14 cellular contexts compared by ENCODE assay signal in the genomic region with DNA sequence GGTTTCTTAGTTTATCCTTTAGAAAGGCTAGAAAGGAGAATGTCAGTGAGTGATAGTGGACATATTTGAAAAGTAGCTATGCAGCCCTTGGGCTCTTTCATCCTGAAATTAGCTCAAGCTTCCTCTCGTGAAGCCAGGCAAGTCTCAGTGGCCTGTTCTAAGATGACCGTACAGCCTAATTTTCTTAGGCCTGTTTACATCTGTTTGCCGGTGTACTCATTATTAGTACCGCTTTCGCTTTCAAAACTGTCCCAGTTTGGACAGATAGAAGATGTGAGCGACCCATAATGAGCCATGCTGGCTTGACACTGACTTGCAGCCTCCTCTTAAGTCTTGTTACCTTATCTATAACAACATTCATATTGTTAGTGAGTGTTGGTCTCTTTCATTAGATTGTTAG. TPM values are rescaled to one million over a fixed set of nuclear protein-coding genes. Genes with fewer than 3 reads are reported as not detected.
DNase-seq lines count a peak whose midpoint lies in the region; ATAC-seq and TF ChIP-seq lines count a peak whose summit lies in the region.
"Had no signal": no experiment of that assay in that cellular context is flagged by ENCODE, and none has a peak within 500 bp of the region (broad histone marks: within the 10 kb centered on the region; RNA-seq: fewer than 3 reads in every experiment).

No MANE protein-coding gene starts in this region.

- DNase-seq in spleen (no peak), amygdala (lab: John Stamatoyannopoulos, UW) (no peak)
- no peak for DNase-seq in activated naive CD8-positive, alpha-beta T cell treated with anti-CD3 and anti-CD28 coated beads, Interleukin-2, amount 50 U/mL, for 24 hours
- DNase-seq in stimulated activated CD4-positive, alpha-beta T cell treated with anti-CD3 and anti-CD28 coated beads, Interleukin-4, amount 100 ng/mL, for 24 hours: no peak
- no peak for DNase-seq in activated naive CD8-positive, alpha-beta T cell treated with anti-CD3 and anti-CD28 coated beads for 36 hours
- DNase-seq: activated gamma-delta T cell treated with Interleukin-2 at 50 U/mL for 16 hours; naive thymus-derived CD8-positive, alpha-beta T cell; NCI-H524; trophoblast cell had no signal

- intact Hi-C loops in spleen (cut with DNase I; ENCODE audit: low total_unique reads): no loop called here

- no peaks in the 10 kb centered on the region for H3K9me3 ChIP-seq in spleen

- H3K36me3 Mint-ChIP-seq in activated naive CD8-positive, alpha-beta T cell treated with anti-CD3 and anti-CD28 coated beads, Interleukin-2, amount 50 U/mL, for 24 hours (ENCODE audit: low read depth): no peaks in the 10 kb centered on the region
- no peaks in the 10 kb centered on the region for H3K36me3 Mint-ChIP-seq in activated naive CD8-positive, alpha-beta T cell treated with anti-CD3 and anti-CD28 coated beads for 36 hours
- H3K36me3 Mint-ChIP-seq: naive thymus-derived CD8-positive, alpha-beta T cell had no signal

- H3K4me1 Mint-ChIP-seq in activated naive CD8-positive, alpha-beta T cell treated with anti-CD3 and anti-CD28 coated beads, Interleukin-2, amount 50 U/mL, for 24 hours: peaks cover 5% of the 10 kb centered on the region
- no peaks in the 10 kb centered on the region for H3K4me1 Mint-ChIP-seq in activated naive CD8-positive, alpha-beta T cell treated with anti-CD3 and anti-CD28 coated beads for 36 hours
- H3K4me1 Mint-ChIP-seq: naive thymus-derived CD8-positive, alpha-beta T cell had no signal

- TF ChIP-seq CTCF in spleen (IDR thresholded peaks at IDR 0.05 in 8 of 11, conservative IDR thresholded peaks at IDR 0.05 in 3 of 11): no peak

- peak overlapping the region in 7 of 8 donors; percentile 4 to 69 (median 38) for H3K27ac ChIP-seq in spleen

- no peaks in the 10 kb centered on the region for H3K9me3 Mint-ChIP-seq in activated naive CD8-positive, alpha-beta T cell treated with anti-CD3 and anti-CD28 coated beads, Interleukin-2, amount 50 U/mL, for 24 hours
- no peaks in the 10 kb centered on the region for H3K9me3 Mint-ChIP-seq in activated naive CD8-positive, alpha-beta T cell treated with anti-CD3 and anti-CD28 coated beads for 36 hours
- H3K9me3 Mint-ChIP-seq: naive thymus-derived CD8-positive, alpha-beta T cell had no signal

- ATAC-seq in GM19351 (IDR thresholded peaks at IDR 0.05; ENCODE audit: unreplicated experiment): peak; percentile 96
- ATAC-seq in HG02798 (IDR thresholded peaks at IDR 0.05; ENCODE audit: poor library complexity, unreplicated experiment): peak; percentile 94
- peak; percentile 89 for ATAC-seq in HG03565 (IDR thresholded peaks at IDR 0.05; ENCODE audit: unreplicated experiment)
- no peak for ATAC-seq in activated naive CD8-positive, alpha-beta T cell treated with anti-CD3 and anti-CD28 coated beads, Interleukin-2, amount 50 U/mL, for 24 hours
- ATAC-seq: naive thymus-derived CD8-positive, alpha-beta T cell had no signal

- no peaks in the 10 kb centered on the region for H3K36me3 ChIP-seq in spleen

- no peak overlapping the region for H3K4me3 ChIP-seq in spleen

- TF ChIP-seq POLR2A in spleen (IDR thresholded peaks at IDR 0.05): no peak

- H3K4me1 ChIP-seq in spleen: peaks cover 0 to 4% (median under 1%) of the 10 kb centered on the region in 6 donors

- H3K27me3 ChIP-seq in spleen (replicated peaks in 1 of 7): no peaks in the 10 kb centered on the region

- no peak overlapping the region for H3K4me3 Mint-ChIP-seq in activated naive CD8-positive, alpha-beta T cell treated with anti-CD3 and anti-CD28 coated beads, Interleukin-2, amount 50 U/mL, for 24 hours
- H3K4me3 Mint-ChIP-seq in activated naive CD8-positive, alpha-beta T cell treated with anti-CD3 and anti-CD28 coated beads for 36 hours: no peak overlapping the region
- H3K4me3 Mint-ChIP-seq: naive thymus-derived CD8-positive, alpha-beta T cell had no signal

- peaks cover 4% of the 10 kb centered on the region for H3K27me3 Mint-ChIP-seq in activated naive CD8-positive, alpha-beta T cell treated with anti-CD3 and anti-CD28 coated beads, Interleukin-2, amount 50 U/mL, for 24 hours
- H3K27me3 Mint-ChIP-seq in activated naive CD8-positive, alpha-beta T cell treated with anti-CD3 and anti-CD28 coated beads for 36 hours: peaks cover 10% of the 10 kb centered on the region

- H3K27ac Mint-ChIP-seq in activated naive CD8-positive, alpha-beta T cell treated with anti-CD3 and anti-CD28 coated beads, Interleukin-2, amount 50 U/mL, for 24 hours: no peak overlapping the region
- no peak overlapping the region for H3K27ac Mint-ChIP-seq in activated naive CD8-positive, alpha-beta T cell treated with anti-CD3 and anti-CD28 coated beads for 36 hours
- H3K27ac Mint-ChIP-seq: naive thymus-derived CD8-positive, alpha-beta T cell had no signal

- 75 to 89% (median 77%) methylated on average over 6 of the region's 6 CpGs for WGBS in spleen, 5 donors

RNA-seq across cellular contexts. Expression of gene ARL14, which starts 5.7 kb away (rescaled TPM):
- total RNA-seq in spleen: under 1 TPM in 1 of 7 donors, not detected in 6; 0.39 TPM
- under 1 TPM in 2 of 3 donors, not detected in 1; 0.11 to 0.26 TPM for polyA plus RNA-seq in spleen
- not detected for total RNA-seq in activated naive CD8-positive, alpha-beta T cell treated with anti-CD3 and anti-CD28 coated beads for 36 hours
- total RNA-seq: dermis microvascular lymphatic vessel endothelial cell; naive thymus-derived CD8-positive, alpha-beta T cell; T-helper 2 cell treated with Interferon-gamma antibody and Interleukin-4, amounts not matched to agents 100 ng/mL and 5 ng/mL, for 36 hours had no signal
- polyA plus RNA-seq: naive thymus-derived CD8-positive, alpha-beta T cell had no signal
